In the genomic region with DNA sequence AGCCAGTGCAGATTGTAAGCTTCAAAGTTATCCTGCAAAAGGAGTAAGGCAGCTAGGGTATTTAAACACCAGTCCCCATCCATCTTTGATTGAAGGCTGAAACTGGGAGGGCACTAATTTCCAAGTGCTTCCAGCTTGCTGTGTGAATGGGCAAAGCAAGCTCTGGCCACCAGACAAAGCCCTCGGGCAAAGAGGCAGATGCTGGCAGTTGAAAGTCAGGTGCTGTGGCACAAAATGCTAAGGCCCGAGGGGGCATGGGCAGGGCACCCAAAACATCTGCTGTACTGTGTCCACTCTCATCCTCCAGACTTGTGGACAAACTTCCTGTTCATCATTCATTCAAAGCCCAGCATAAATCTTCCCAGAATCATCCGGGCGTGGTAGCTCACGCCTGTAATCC, we compare ENCODE assay signal across 19 cellular contexts. TPM values are rescaled to one million over a fixed set of nuclear protein-coding genes. Genes with fewer than 3 reads are reported as not detected.
"Had no signal": no experiment of that assay in that cellular context is flagged by ENCODE, and none has a peak within 500 bp of the region (broad histone marks: within the 10 kb centered on the region; RNA-seq: fewer than 3 reads in every experiment).

No MANE protein-coding gene starts in this region.

- H3K4me3 Mint-ChIP-seq: activated CD4-positive, alpha-beta memory T cell treated with anti-CD3 and anti-CD28 coated beads for 36 hours; activated CD8-positive, alpha-beta memory T cell treated with anti-CD3 and anti-CD28 coated beads, Interleukin-2, amount 10 ng/mL, durations not matched to agents 7 days and 5 days; activated naive CD4-positive, alpha-beta T cell treated with anti-CD3 and anti-CD28 coated beads, Interleukin-2, amount 50 U/mL, for 24 hours; activated T-cell treated with anti-CD3 and anti-CD28 coated beads, Interleukin-2, amount 50 U/mL, for 24 hours; naive thymus-derived CD8-positive, alpha-beta T cell had no signal

- H3K4me1 Mint-ChIP-seq: activated CD8-positive, alpha-beta memory T cell treated with anti-CD3 and anti-CD28 coated beads, Interleukin-2, amount 10 ng/mL, durations not matched to agents 7 days and 5 days; activated naive CD4-positive, alpha-beta T cell treated with anti-CD3 and anti-CD28 coated beads, Interleukin-2, amount 50 U/mL, for 24 hours; naive thymus-derived CD8-positive, alpha-beta T cell had no signal

- H3K4me1 ChIP-seq: gastroesophageal sphincter, pancreas, tibial artery, uterus had no signal

- DNase-seq: activated CD4-positive, alpha-beta memory T cell treated with anti-CD3 and anti-CD28 coated beads for 36 hours; activated CD8-positive, alpha-beta memory T cell treated with anti-CD3 and anti-CD28 coated beads, Interleukin-2, amount 10 ng/mL, durations not matched to agents 7 days and 5 days; activated effector memory CD4-positive, alpha-beta T cell treated with Interleukin-2 at 50 U/mL for 16 hours; activated T-cell treated with anti-CD3 and anti-CD28 coated beads, Interleukin-2, amount 50 U/mL, for 24 hours; caudate nucleus; erythroblast; naive thymus-derived CD8-positive, alpha-beta T cell; retina; small intestine; stimulated activated CD4-positive, alpha-beta T cell treated with anti-CD3 and anti-CD28 coated beads, Interleukin-4, amount 100 ng/mL, for 24 hours; stimulated activated naive CD4-positive, alpha-beta T cell; tibial artery; uterus had no signal

- H3K36me3 Mint-ChIP-seq: activated CD4-positive, alpha-beta memory T cell treated with anti-CD3 and anti-CD28 coated beads for 36 hours; activated CD8-positive, alpha-beta memory T cell treated with anti-CD3 and anti-CD28 coated beads, Interleukin-2, amount 10 ng/mL, durations not matched to agents 7 days and 5 days; activated naive CD4-positive, alpha-beta T cell treated with anti-CD3 and anti-CD28 coated beads, Interleukin-2, amount 50 U/mL, for 24 hours; naive thymus-derived CD8-positive, alpha-beta T cell had no signal

- H3K36me3 ChIP-seq: gastroesophageal sphincter, pancreas, tibial artery, uterus had no signal

- H3K27me3 Mint-ChIP-seq: activated CD4-positive, alpha-beta memory T cell treated with anti-CD3 and anti-CD28 coated beads for 36 hours had no signal

- H3K4me3 ChIP-seq: gastroesophageal sphincter, pancreas, tibial artery, uterus had no signal

- ATAC-seq: activated CD8-positive, alpha-beta memory T cell treated with anti-CD3 and anti-CD28 coated beads, Interleukin-2, amount 10 ng/mL, durations not matched to agents 7 days and 5 days; gastroesophageal sphincter; left lobe of liver; naive thymus-derived CD8-positive, alpha-beta T cell had no signal

- H3K9me3 Mint-ChIP-seq: activated CD4-positive, alpha-beta memory T cell treated with anti-CD3 and anti-CD28 coated beads for 36 hours; activated naive CD4-positive, alpha-beta T cell treated with anti-CD3 and anti-CD28 coated beads, Interleukin-2, amount 50 U/mL, for 24 hours; activated T-cell treated with anti-CD3 and anti-CD28 coated beads, Interleukin-2, amount 50 U/mL, for 24 hours; naive thymus-derived CD8-positive, alpha-beta T cell had no signal

- H3K27me3 ChIP-seq: gastroesophageal sphincter, pancreas, uterus had no signal

- H3K9me3 ChIP-seq: gastroesophageal sphincter, pancreas, tibial artery, uterus had no signal

- H3K27ac Mint-ChIP-seq: activated CD4-positive, alpha-beta memory T cell treated with anti-CD3 and anti-CD28 coated beads for 36 hours; activated CD8-positive, alpha-beta memory T cell treated with anti-CD3 and anti-CD28 coated beads, Interleukin-2, amount 10 ng/mL, durations not matched to agents 7 days and 5 days; activated naive CD4-positive, alpha-beta T cell treated with anti-CD3 and anti-CD28 coated beads, Interleukin-2, amount 50 U/mL, for 24 hours; activated T-cell treated with anti-CD3 and anti-CD28 coated beads, Interleukin-2, amount 50 U/mL, for 24 hours; naive thymus-derived CD8-positive, alpha-beta T cell had no signal

- H3K27ac ChIP-seq: gastroesophageal sphincter, pancreas, tibial artery, uterus, VCaP had no signal

RNA-seq across cellular contexts. Expression of gene CHGB, which starts 23.9 kb away (rescaled TPM):
- total RNA-seq: activated CD8-positive, alpha-beta memory T cell treated with anti-CD3 and anti-CD28 coated beads, Interleukin-2, amount 10 ng/mL, durations not matched to agents 7 days and 5 days; naive thymus-derived CD8-positive, alpha-beta T cell; subcutaneous adipose tissue had no signal
- polyA plus RNA-seq: naive thymus-derived CD8-positive, alpha-beta T cell had no signal
